ENCODE assay signal across 1 cellular context in the genomic region with DNA sequence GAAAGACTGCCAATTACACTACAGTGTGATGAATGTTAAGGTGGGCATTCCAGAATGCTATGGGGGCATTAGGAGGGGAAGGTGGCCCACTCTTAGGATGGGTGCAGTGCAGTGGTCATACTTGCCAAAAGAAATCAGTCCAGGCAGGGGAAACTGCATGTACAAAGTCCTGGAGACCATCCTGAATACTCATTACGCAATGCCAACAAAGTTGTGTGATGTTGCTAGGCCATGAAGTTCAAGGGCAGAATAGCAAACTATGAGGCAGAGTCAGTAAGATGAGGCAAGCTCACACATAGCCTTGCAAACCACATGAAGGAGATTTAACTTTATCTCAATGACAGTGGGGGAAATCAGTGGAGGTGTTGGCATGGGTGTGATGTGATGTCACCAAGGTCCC.
A peak's percentile ranks its signal among the peaks of the same experiment; 100 is the strongest.
TF ChIP-seq lines count a peak whose summit lies in the region.

No MANE protein-coding gene starts in this region.

TF ChIP-seq in A549, 52 proteins besides CTCF, POLR2A, EP300 and RAD21 (continued from another document):
- TF ChIP-seq, protein P1, sequence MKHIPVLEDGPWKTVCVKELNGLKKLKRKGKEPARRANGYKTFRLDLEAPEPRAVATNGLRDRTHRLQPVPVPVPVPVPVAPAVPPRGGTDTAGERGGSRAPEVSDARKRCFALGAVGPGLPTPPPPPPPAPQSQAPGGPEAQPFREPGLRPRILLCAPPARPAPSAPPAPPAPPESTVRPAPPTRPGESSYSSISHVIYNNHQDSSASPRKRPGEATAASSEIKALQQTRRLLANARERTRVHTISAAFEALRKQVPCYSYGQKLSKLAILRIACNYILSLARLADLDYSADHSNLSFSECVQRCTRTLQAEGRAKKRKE (CRISPR knock-in tag; IDR thresholded peaks at IDR 0.05; ENCODE audit: low read depth), result no peak
- no peak for TF ChIP-seq FOSL2 (IDR thresholded peaks at IDR 0.05)
- 0 out of 2 replicates have a peak, but pooled peaks have one; percentile 28 for TF ChIP-seq FOSL2 (CRISPR knock-in tag; IDR thresholded peaks at IDR 0.05)
- no peak for TF ChIP-seq HEYL (CRISPR knock-in tag; IDR thresholded peaks at IDR 0.05)
